8 cellular contexts compared by ENCODE assay signal in the genomic region with DNA sequence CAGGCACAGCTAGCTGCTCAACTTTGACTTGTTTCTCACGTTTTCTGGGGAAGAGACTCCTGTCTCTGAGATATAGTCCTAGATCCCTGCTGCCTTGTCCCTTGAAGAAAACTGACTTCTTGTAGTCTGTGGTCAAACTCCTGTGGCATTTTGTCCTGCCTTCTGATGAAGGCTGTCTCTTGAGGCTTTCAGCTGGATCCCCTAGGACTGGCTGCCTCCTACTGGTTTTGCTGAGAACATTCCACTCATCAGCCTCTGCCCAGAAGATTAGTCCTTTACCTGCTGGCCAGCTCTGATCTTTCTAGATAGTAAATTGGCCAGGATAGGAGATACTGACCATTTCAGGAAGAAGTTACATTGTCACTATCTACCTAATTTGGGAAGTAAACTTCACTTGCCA.
DNase-seq lines count a peak whose midpoint lies in the region; ATAC-seq, FAIRE-seq and TF ChIP-seq lines count a peak whose summit lies in the region.

No MANE protein-coding gene starts in this region.

- H3K4me3 Mint-ChIP-seq in activated naive CD4-positive, alpha-beta T cell treated with anti-CD3 and anti-CD28 coated beads, Interleukin-2, amount 10 ng/mL, durations not matched to agents 7 days and 5 days = no peak overlapping the region

- TF ChIP-seq CTCF in D721Med (IDR thresholded peaks at IDR 0.05; ENCODE audit: insufficient read depth, missing control alignments) (peak; percentile 26), Loucy (conservative IDR thresholded peaks at IDR 0.05; ENCODE audit: low read length) (peak; percentile 38), endothelial cell of umbilical vein (IDR thresholded peaks at IDR 0.05; ENCODE audit: extremely low read depth in 1 of 2, insufficient read depth in 1 of 2, low read depth in 1 of 2, low read length in 2 of 2) (no peak), thyroid gland (IDR thresholded peaks at IDR 0.05) (peak in 4 of 6 experiments; percentile 26 to 67 (median 46))

- no peaks in the 10 kb centered on the region for H3K9me2 ChIP-seq in Loucy (replicated peaks; ENCODE audit: low read depth, low read length)

- no peak overlapping the region for H2AFZ ChIP-seq in Loucy (ENCODE audit: low read length)
- H2AFZ ChIP-seq in endothelial cell of umbilical vein (ENCODE audit: low read depth, low read length) = no peak overlapping the region

- POLR2A ChIA-PET in endothelial cell of umbilical vein (lab: Charles Lee) = no interaction called here

- H3K36me3 ChIP-seq in Loucy (ENCODE audit: insufficient read depth, low read length) (no peaks in the 10 kb centered on the region), endothelial cell of umbilical vein (ENCODE audit: control insufficient read depth in 2 of 2, extremely low read depth in 1 of 2, insufficient read depth in 2 of 2, low read length in 2 of 2) (no peaks in the 10 kb centered on the region), thyroid gland (no peaks in the 10 kb centered on the region)

- H3K9ac ChIP-seq in Loucy (ENCODE audit: low read depth, low read length, poor library complexity, severe bottlenecking) = no peak overlapping the region
- no peak overlapping the region for H3K9ac ChIP-seq in endothelial cell of umbilical vein (replicated peaks; ENCODE audit: extremely low read depth, insufficient read depth, low read length)

- no peak for DNase-seq in D721Med (ENCODE audit: insufficient read length, low spot score)
- DNase-seq in endothelial cell of umbilical vein (ENCODE audit: low read depth, low spot score) = peak; percentile 3
- peak; percentile 9 to 15 for DNase-seq in thyroid gland
- DNase-seq in activated naive CD4-positive, alpha-beta T cell treated with anti-CD3 and anti-CD28 coated beads, Interleukin-2, amount 10 ng/mL, durations not matched to agents 7 days and 5 days = no peak

- dilution Hi-C loops in endothelial cell of umbilical vein (cut with MboI; ENCODE audit: extremely low pct_ligation_motif_present, low sequenced_read_pairs) = no loop called here

- H3K27me3 ChIP-seq in Loucy (ENCODE audit: insufficient read depth, low read length, poor library complexity, severe bottlenecking) = no peaks in the 10 kb centered on the region
- H3K27me3 ChIP-seq in endothelial cell of umbilical vein (ENCODE audit: control insufficient read depth in 2 of 2, insufficient read depth in 2 of 2, low read length in 2 of 2) = no peaks in the 10 kb centered on the region
- no peaks in the 10 kb centered on the region for H3K27me3 ChIP-seq in thyroid gland

- ATAC-seq in GM19035 (IDR thresholded peaks at IDR 0.05; ENCODE audit: unreplicated experiment) (peak; percentile 76), HG02973 (IDR thresholded peaks at IDR 0.05; ENCODE audit: unreplicated experiment) (no peak), HG02840 (IDR thresholded peaks at IDR 0.05; ENCODE audit: low FRiP score, unreplicated experiment) (no peak)

- no peaks in the 10 kb centered on the region for H3K79me2 ChIP-seq in Loucy (ENCODE audit: insufficient read depth, low read length)
- no peaks in the 10 kb centered on the region for H3K79me2 ChIP-seq in endothelial cell of umbilical vein (ENCODE audit: control insufficient read depth, insufficient read depth, low read length)

- no TSS peak for BruUV-seq in endothelial cell of umbilical vein (replicated peaks; lab: Mats Ljungman, UMichigan)

- H3K4me1 ChIP-seq in Loucy (ENCODE audit: insufficient read depth, low read length, poor library complexity, severe bottlenecking) (no peaks in the 10 kb centered on the region), endothelial cell of umbilical vein (ENCODE audit: control insufficient read depth, extremely low read depth, insufficient read depth, low read length) (no peaks in the 10 kb centered on the region), thyroid gland (no peaks in the 10 kb centered on the region)

- H3K4me2 ChIP-seq in Loucy (ENCODE audit: low read depth, low read length, poor library complexity, severe bottlenecking) = no peak overlapping the region
- no peak overlapping the region for H3K4me2 ChIP-seq in endothelial cell of umbilical vein (ENCODE audit: insufficient read depth, low read length)

- no peaks in the 10 kb centered on the region for H3K9me3 ChIP-seq in Loucy (ENCODE audit: insufficient read depth, low read depth, low read length)
- no peaks in the 10 kb centered on the region for H3K9me3 ChIP-seq in endothelial cell of umbilical vein (replicated peaks; ENCODE audit: control insufficient read depth, insufficient read depth, low read length)
- no peaks in the 10 kb centered on the region for H3K9me3 ChIP-seq in thyroid gland

- H3K27ac ChIP-seq in endothelial cell of umbilical vein (ENCODE audit: insufficient read depth, low read depth, low read length) (no peak overlapping the region), thyroid gland (no peak overlapping the region)

- no peak for FAIRE-seq in D721Med (lab: Jason Lieb, UNC)
- no peak for FAIRE-seq in endothelial cell of umbilical vein (lab: Jason Lieb, UNC)

- H3K9me3 Mint-ChIP-seq in activated naive CD4-positive, alpha-beta T cell treated with anti-CD3 and anti-CD28 coated beads, Interleukin-2, amount 10 ng/mL, durations not matched to agents 7 days and 5 days = peaks cover 2% of the 10 kb centered on the region

- TF ChIP-seq POLR2A in endothelial cell of umbilical vein (IDR thresholded peaks at IDR 0.05; ENCODE audit: low read depth, low read length) (no peak), thyroid gland (IDR thresholded peaks at IDR 0.05) (no peak)

- no peaks in the 10 kb centered on the region for H3K27me3 Mint-ChIP-seq in activated naive CD4-positive, alpha-beta T cell treated with anti-CD3 and anti-CD28 coated beads, Interleukin-2, amount 10 ng/mL, durations not matched to agents 7 days and 5 days

- CTCF ChIA-PET in endothelial cell of umbilical vein (lab: Charles Lee) = interaction anchor here (0.8 kb wide), 1 partner anchor 1172 kb away, joined by 3 read pairs; no protein-coding TSS in a partner anchor
- CTCF ChIA-PET in activated naive CD4-positive, alpha-beta T cell treated with anti-CD3 and anti-CD28 coated beads, Interleukin-2, amount 10 ng/mL, durations not matched to agents 7 days and 5 days (lab: Charles Lee) = interaction anchor here (1.7 kb wide), 1 partner anchor 308 kb away, joined by 4 read pairs; no protein-coding TSS in a partner anchor

- no peaks in the 10 kb centered on the region for H3K36me3 Mint-ChIP-seq in activated naive CD4-positive, alpha-beta T cell treated with anti-CD3 and anti-CD28 coated beads, Interleukin-2, amount 10 ng/mL, durations not matched to agents 7 days and 5 days

- no peak overlapping the region for H3K27ac Mint-ChIP-seq in activated naive CD4-positive, alpha-beta T cell treated with anti-CD3 and anti-CD28 coated beads, Interleukin-2, amount 10 ng/mL, durations not matched to agents 7 days and 5 days

- intact Hi-C loops in endothelial cell of umbilical vein (cut with micrococcal nuclease) = no loop called here
- intact Hi-C loops in thyroid gland (cut with DNase I) = no loop called here

- no peaks in the 10 kb centered on the region for H3F3A ChIP-seq in Loucy (ENCODE audit: low read depth)

- 17 to 33% methylated on average over 1 of the region's 1 CpG for WGBS in thyroid gland, 2 donors

- H3K9me1 ChIP-seq in endothelial cell of umbilical vein (replicated peaks; ENCODE audit: control insufficient read depth, extremely low read depth, insufficient read depth, low read length) = no peaks in the 10 kb centered on the region

- no peaks in the 10 kb centered on the region for H3K4me1 Mint-ChIP-seq in activated naive CD4-positive, alpha-beta T cell treated with anti-CD3 and anti-CD28 coated beads, Interleukin-2, amount 10 ng/mL, durations not matched to agents 7 days and 5 days

- H4K20me1 ChIP-seq in Loucy (ENCODE audit: insufficient read depth, low read length, poor library complexity, severe bottlenecking) (no peaks in the 10 kb centered on the region), endothelial cell of umbilical vein (replicated peaks; ENCODE audit: control insufficient read depth, extremely low read depth, insufficient read depth, low read length) (no peaks in the 10 kb centered on the region)

- no peak overlapping the region for H3K4me3 ChIP-seq in Loucy (ENCODE audit: low read length, poor library complexity, severe bottlenecking)
- H3K4me3 ChIP-seq in endothelial cell of umbilical vein (replicated peaks in 1 of 3; ENCODE audit: insufficient read depth in 1 of 3, low read depth in 1 of 3, low read length in 3 of 3) = no peak overlapping the region
- no peak overlapping the region for H3K4me3 ChIP-seq in thyroid gland (replicated peaks in 1 of 3)

TF ChIP-seq in endothelial cell of umbilical vein, 7 proteins besides CTCF, POLR2A, EP300 and RAD21:
- TF ChIP-seq JUN (IDR thresholded peaks at IDR 0.05; ENCODE audit: borderline replicate concordance, insufficient read depth, insufficient read length, low read depth) (no peak), POLR2AphosphoS5 (IDR thresholded peaks at IDR 0.05; ENCODE audit: insufficient read depth, low read depth, low read length) (no peak), MYC (IDR thresholded peaks at IDR 0.05; ENCODE audit: low read depth, low read length) (no peak), FOS (IDR thresholded peaks at IDR 0.05; ENCODE audit: borderline replicate concordance, insufficient read depth, low read length) (no peak), GATA2 (IDR thresholded peaks at IDR 0.05; ENCODE audit: insufficient read depth, insufficient read length, low read depth, low read length) (no peak)

Comparison
In these comparisons a context has a peak if more than half of its experiments do, and no peak if none do; other contexts are left out.
1. DNase-seq: peak in endothelial cell of umbilical vein (single experiment) and thyroid gland (2 of 2); none in D721Med (single experiment) and activated naive CD4-positive, alpha-beta T cell treated with anti-CD3 and anti-CD28 coated beads, Interleukin-2, amount 10 ng/mL, durations not matched to agents 7 days and 5 days (single experiment).
2. CTCF ChIP-seq: peak in D721Med (single experiment), Loucy (single experiment) and thyroid gland (4 of 6); none in endothelial cell of umbilical vein (0 of 2).